ENCODE assay signal across 8 cellular contexts in the genomic region with DNA sequence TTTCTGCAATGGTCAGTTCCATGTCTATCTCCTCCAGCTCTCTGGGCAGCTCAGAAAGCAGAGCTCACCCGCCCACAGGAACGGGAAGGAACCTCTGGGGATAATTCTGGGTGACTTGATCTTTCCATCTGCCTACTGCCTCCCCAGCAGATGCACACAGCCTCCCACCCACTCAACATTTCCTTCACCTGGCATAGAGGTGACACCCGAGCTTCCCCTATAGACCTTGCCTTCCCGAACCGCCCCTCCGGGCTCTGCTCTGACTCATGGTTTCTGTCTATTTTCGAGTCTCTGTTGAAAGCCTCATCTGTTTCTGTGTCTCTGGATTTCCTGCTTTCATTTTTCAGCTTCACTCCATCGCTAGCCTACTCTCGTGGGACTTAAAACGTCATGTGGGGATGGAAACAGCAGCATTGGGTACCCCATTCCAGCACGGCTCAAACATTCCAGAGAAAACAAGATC. TPM values are rescaled to one million over a fixed set of nuclear protein-coding genes. Genes with fewer than 3 reads are reported as not detected.
DNase-seq lines count a peak whose midpoint lies in the region; ATAC-seq and TF ChIP-seq lines count a peak whose summit lies in the region.

No MANE protein-coding gene starts in this region.

- H3K4me3 ChIP-seq in fibroblast of the aortic adventitia (ENCODE audit: low read depth, low read length): peak overlapping the region; percentile 58

- peak; percentile 82 for ATAC-seq in GM19452 (IDR thresholded peaks at IDR 0.05; ENCODE audit: unreplicated experiment)
- ATAC-seq in HG03565 (IDR thresholded peaks at IDR 0.05; ENCODE audit: unreplicated experiment): peak; percentile 82

- DNase-seq in AG08395 (ENCODE audit: low spot score) (peak; percentile 78), activated T-cell treated with anti-CD3 and anti-CD28 coated beads for 1 hour (ENCODE audit: low read depth) (peak; percentile 63), fibroblast of the aortic adventitia (ENCODE audit: low read depth) (peak; percentile 85), T1000 (lab: John Stamatoyannopoulos, UW) (no peak), DMS153 (lab: John Stamatoyannopoulos, UW) (no peak)
- peak; percentile 89 for DNase-seq in stimulated activated CD4-positive, alpha-beta T cell treated with anti-CD3 and anti-CD28 coated beads, Interleukin-1b, Interleukin-23, amount 100 ng/mL, for 48 hours

- no peak for TF ChIP-seq CTCF in fibroblast of the aortic adventitia (IDR thresholded peaks at IDR 0.05; ENCODE audit: insufficient read depth, low read length)

RNA-seq across cellular contexts. Expression of gene GGA3, which starts 11.4 kb away (rescaled TPM):
- 8.7 and 14.0 TPM in 2 replicates for total RNA-seq in fibroblast of the aortic adventitia (ENCODE audit: low replicate concordance)

RNA-seq across cellular contexts. Expression of gene MRPS7, which starts 11.6 kb away (rescaled TPM):
- total RNA-seq in fibroblast of the aortic adventitia (ENCODE audit: low replicate concordance): 31.0 and 83.6 TPM in 2 replicates

RNA-seq across cellular contexts. Expression of gene MIF4GD, which starts 21.0 kb away (rescaled TPM):
- total RNA-seq in fibroblast of the aortic adventitia (ENCODE audit: low replicate concordance): 3.8 and 9.9 TPM in 2 replicates

RNA-seq across cellular contexts. Expression of gene SLC25A19, which starts 39.2 kb away (rescaled TPM):
- 8.7 and 11.0 TPM in 2 replicates for total RNA-seq in fibroblast of the aortic adventitia (ENCODE audit: low replicate concordance)

RNA-seq across cellular contexts. Expression of gene NUP85, which starts 44.6 kb away (rescaled TPM):
- 33.9 and 41.5 TPM in 2 replicates for total RNA-seq in fibroblast of the aortic adventitia (ENCODE audit: low replicate concordance)

Comparison
In these comparisons a context has a peak if more than half of its experiments do, and no peak if none do; other contexts are left out.
1. DNase-seq: peak in AG08395 (single experiment), activated T-cell treated with anti-CD3 and anti-CD28 coated beads for 1 hour (single experiment), fibroblast of the aortic adventitia (single experiment) and stimulated activated CD4-positive, alpha-beta T cell treated with anti-CD3 and anti-CD28 coated beads, Interleukin-1b, Interleukin-23, amount 100 ng/mL, for 48 hours (single experiment); none in T1000 (single experiment) and DMS153 (single experiment).